8 cellular contexts compared by ENCODE assay signal in the genomic region with DNA sequence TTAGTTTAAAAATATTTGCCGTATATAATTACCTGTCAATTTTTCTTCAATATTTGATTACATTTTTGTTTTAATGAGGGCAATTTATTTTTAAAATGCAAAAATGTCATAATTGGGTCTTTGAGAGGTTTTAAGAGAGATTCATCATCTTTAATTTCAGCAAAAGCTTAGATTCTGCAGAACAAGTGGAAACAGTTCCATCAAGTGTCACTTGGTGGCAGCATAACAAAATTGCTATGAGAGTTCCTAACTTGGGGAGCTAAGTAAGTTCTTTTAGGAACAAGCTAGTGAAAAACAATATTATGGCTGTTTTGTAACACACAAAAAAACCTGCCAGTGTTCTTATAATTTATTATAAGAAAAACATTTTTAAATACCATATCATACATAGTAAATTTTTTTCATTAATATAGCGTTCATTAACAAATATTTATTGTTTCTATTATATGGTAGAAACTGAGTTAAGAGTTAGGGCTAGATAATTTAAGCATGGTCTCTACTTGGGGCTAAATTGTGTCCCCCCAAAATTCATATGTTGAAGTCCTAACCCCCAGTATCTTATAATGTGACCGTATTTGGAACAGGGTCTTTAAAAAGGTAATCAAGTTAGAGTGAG.
DNase-seq lines count a peak whose midpoint lies in the region; ATAC-seq, FAIRE-seq and TF ChIP-seq lines count a peak whose summit lies in the region.

No MANE protein-coding gene starts in this region.

- H3K9me3 ChIP-seq in right lobe of liver = no peaks in the 10 kb centered on the region

- H3K4me3 Mint-ChIP-seq in T-helper 2 cell treated with Interferon-gamma antibody and Interleukin-4, amounts not matched to agents 5 μg/mL and 100 μg/mL, for 36 hours = no peak overlapping the region

- H3K27me3 ChIP-seq in brain microvascular endothelial cell (replicated peaks) (no peaks in the 10 kb centered on the region), right lobe of liver (no peaks in the 10 kb centered on the region)

- no peak for TF ChIP-seq POLR2A in right lobe of liver (IDR thresholded peaks at IDR 0.05)

- no peak overlapping the region for H3K27ac Mint-ChIP-seq in T-helper 2 cell treated with Interferon-gamma antibody and Interleukin-4, amounts not matched to agents 5 μg/mL and 100 μg/mL, for 36 hours

- no peaks in the 10 kb centered on the region for H3K27me3 Mint-ChIP-seq in T-helper 2 cell treated with Interferon-gamma antibody and Interleukin-4, amounts not matched to agents 5 μg/mL and 100 μg/mL, for 36 hours (ENCODE audit: low read depth)

- intact Hi-C loops in right lobe of liver (cut with DNase I) = no loop called here

- 76% methylated on average over 3 of the region's 3 CpGs for WGBS in right lobe of liver (ENCODE audit: insufficient coverage, low coverage, low lambda C conversion rate, missing lambda C conversion rate)

- H3K4me3 ChIP-seq in brain microvascular endothelial cell (ENCODE audit: low read depth, low read length) = no peak overlapping the region
- H3K4me3 ChIP-seq in right lobe of liver = no peak overlapping the region

- H3K36me3 ChIP-seq in brain microvascular endothelial cell (replicated peaks) (no peaks in the 10 kb centered on the region), right lobe of liver (no peaks in the 10 kb centered on the region)

- no peaks in the 10 kb centered on the region for H3K36me3 Mint-ChIP-seq in T-helper 2 cell treated with Interferon-gamma antibody and Interleukin-4, amounts not matched to agents 5 μg/mL and 100 μg/mL, for 36 hours (ENCODE audit: low read depth)

- H3K27ac ChIP-seq in C4-2B (no peak overlapping the region), brain microvascular endothelial cell (no peak overlapping the region), right lobe of liver (no peak overlapping the region)

- no peak for DNase-seq in GM18507 (ENCODE audit: extremely low spot score, insufficient read length, low read depth)
- DNase-seq in NCI-H2171 (lab: John Stamatoyannopoulos, UW) = peak; percentile 9
- peak; percentile 29 for DNase-seq in brain microvascular endothelial cell
- no peak for DNase-seq in right lobe of liver
- DNase-seq in DMS79 (lab: John Stamatoyannopoulos, UW) = no peak
- no peak for DNase-seq in T-helper 2 cell treated with Interferon-gamma antibody and Interleukin-4, amounts not matched to agents 5 μg/mL and 100 μg/mL, for 36 hours (ENCODE audit: low spot score)

- no peaks in the 10 kb centered on the region for H3K9me3 Mint-ChIP-seq in T-helper 2 cell treated with Interferon-gamma antibody and Interleukin-4, amounts not matched to agents 5 μg/mL and 100 μg/mL, for 36 hours

- no peaks in the 10 kb centered on the region for H3K4me1 Mint-ChIP-seq in T-helper 2 cell treated with Interferon-gamma antibody and Interleukin-4, amounts not matched to agents 5 μg/mL and 100 μg/mL, for 36 hours (ENCODE audit: low read depth)

- ATAC-seq in right lobe of liver (peak; percentile 56 to 77 (median 72)), GM18519 (IDR thresholded peaks at IDR 0.05; ENCODE audit: low FRiP score, unreplicated experiment) (no peak)

- H3K4me1 ChIP-seq in right lobe of liver = peaks cover 0 to 6% (median 0%) of the 10 kb centered on the region in 4 donors

- FAIRE-seq in GM18507 (lab: Jason Lieb, UNC) = peak; percentile 21

- TF ChIP-seq CTCF in C4-2B (conservative IDR thresholded peaks at IDR 0.05) = peak; percentile 90
- TF ChIP-seq CTCF in brain microvascular endothelial cell (IDR thresholded peaks at IDR 0.05; ENCODE audit: low read depth, low read length, missing control alignments) = peak; percentile 66
- peak; percentile 71 to 75 (median 72) for TF ChIP-seq CTCF in right lobe of liver (IDR thresholded peaks at IDR 0.05)

- in situ Hi-C loops in brain microvascular endothelial cell (cut with HindIII; ENCODE audit: low pct_ligation_motif_present, low sequenced_read_pairs) = no loop called here

Comparison
In these comparisons a context has a peak if more than half of its experiments do, and no peak if none do; other contexts are left out.
1. DNase-seq: peak in NCI-H2171 (single experiment) and brain microvascular endothelial cell (single experiment); none in GM18507 (single experiment), right lobe of liver (0 of 3), DMS79 (single experiment) and T-helper 2 cell treated with Interferon-gamma antibody and Interleukin-4, amounts not matched to agents 5 μg/mL and 100 μg/mL, for 36 hours (single experiment).
2. Peak in every context shown above with its lines, with median percentiles within 50 percentile points of each other: CTCF ChIP-seq.